Comparison of ENCODE assay signal across 25 cellular contexts in genomic region chr6:150863213-150863928, GRCh38.
"Had no signal": no experiment of that assay in that cellular context is flagged by ENCODE, and none has a peak within 500 bp of the region (broad histone marks: within the 10 kb centered on the region; RNA-seq: fewer than 3 reads in every experiment).

No MANE protein-coding gene starts in this region.

- H3K9me3 Mint-ChIP-seq: activated naive CD4-positive, alpha-beta T cell treated with anti-CD3 and anti-CD28 coated beads, Interleukin-2, amount 50 U/mL, for 24 hours; central memory CD8-positive, alpha-beta T cell; WTC11 had no signal

- H3K4me3 ChIP-seq: body of pancreas, MG63, PC-9, SJCRH30 had no signal

- H2AFZ ChIP-seq: PC-9 had no signal

- ATAC-seq: activated CD8-positive, alpha-beta T cell treated with anti-CD3 and anti-CD28 coated beads, Interleukin-2, amount 10 ng/mL, durations not matched to agents 7 days and 5 days; body of pancreas; Right ventricle myocardium inferior; WTC11 had no signal

- H3K9ac ChIP-seq: KMS-11, SK-N-SH had no signal

- H3K9me3 ChIP-seq: body of pancreas, MG63, SJCRH30, SK-N-SH had no signal

- H3K27ac ChIP-seq: body of pancreas, KMS-11, PC-9, SJCRH30 had no signal

- DNase-seq: activated CD4-positive, alpha-beta T cell treated with anti-CD3 and anti-CD28 coated beads for 48 hours; activated CD4-positive, alpha-beta T cell treated with anti-CD3 and anti-CD28 coated beads, Interleukin-2, amount 50 U/mL, for 4 hours; activated CD4-positive, CD25-positive, alpha-beta regulatory T cell treated with anti-CD3 and anti-CD28 coated beads, Interleukin-2, amount 50 U/mL, for 72 hours; activated CD8-positive, alpha-beta memory T cell treated with anti-CD3 and anti-CD28 coated beads, Interleukin-2, amount 50 U/mL, for 48 hours; activated CD8-positive, alpha-beta T cell treated with anti-CD3 and anti-CD28 coated beads, Interleukin-2, amount 10 ng/mL, durations not matched to agents 7 days and 5 days; activated effector memory CD4-positive, alpha-beta T cell treated with Interleukin-2 at 50 U/mL for 16 hours; activated naive CD4-positive, alpha-beta T cell; activated T-cell treated with anti-CD3 and anti-CD28 coated beads, Interleukin-2, amount 50 U/mL, for 1 hour; aorta; body of pancreas; MG63; NCI-H146; NCI-H187 treated with DMSO at 0.1 percent for 48 hours; NCI-H2081 treated with DMSO at 0.1 percent for 48 hours; NCI-H446; NCI-H524; PC-9; SJCRH30; SK-N-SH; T-helper 1 cell had no signal

- H3K36me3 Mint-ChIP-seq: WTC11 had no signal

- H3K4me3 Mint-ChIP-seq: activated CD8-positive, alpha-beta T cell treated with anti-CD3 and anti-CD28 coated beads, Interleukin-2, amount 10 ng/mL, durations not matched to agents 7 days and 5 days; activated naive CD4-positive, alpha-beta T cell treated with anti-CD3 and anti-CD28 coated beads, Interleukin-2, amount 50 U/mL, for 24 hours; central memory CD8-positive, alpha-beta T cell had no signal

- H3K27ac Mint-ChIP-seq: activated CD8-positive, alpha-beta T cell treated with anti-CD3 and anti-CD28 coated beads, Interleukin-2, amount 10 ng/mL, durations not matched to agents 7 days and 5 days; activated naive CD4-positive, alpha-beta T cell treated with anti-CD3 and anti-CD28 coated beads, Interleukin-2, amount 50 U/mL, for 24 hours; WTC11 had no signal

- H3K4me2 ChIP-seq: KMS-11, PC-9, SK-N-SH had no signal

- H3K27me3 ChIP-seq: body of pancreas, MG63, SJCRH30 had no signal
